ENCODE assay signal across 25 cellular contexts in genomic region chr12:58174316-58174715, GRCh38.
DNase-seq lines count a peak whose midpoint lies in the region; ATAC-seq and TF ChIP-seq lines count a peak whose summit lies in the region.
"Had no signal": no experiment of that assay in that cellular context is flagged by ENCODE, and none has a peak within 500 bp of the region (broad histone marks: within the 10 kb centered on the region; RNA-seq: fewer than 3 reads in every experiment).

No MANE protein-coding gene starts in this region.

- no peaks in the 10 kb centered on the region for H3K4me1 ChIP-seq in GM23248 (ENCODE audit: insufficient read depth)
- H3K4me1 ChIP-seq: SJSA1 had no signal

- H2AFZ ChIP-seq in GM23248, result peak overlapping the region; percentile 50
- H2AFZ ChIP-seq in neural cell (ENCODE audit: low read depth, low read length), result no peak overlapping the region
- H2AFZ ChIP-seq: PC-9 had no signal

- H3K79me2 ChIP-seq in GM23248 (ENCODE audit: insufficient read depth) (no peaks in the 10 kb centered on the region), neural cell (replicated peaks; ENCODE audit: insufficient read depth, low read length) (no peaks in the 10 kb centered on the region)

- H3K4me2 ChIP-seq in GM23248 (ENCODE audit: unreplicated experiment), result no peak overlapping the region
- no peak overlapping the region for H3K4me2 ChIP-seq in neural cell (ENCODE audit: low read length)
- H3K4me2 ChIP-seq: PC-9 had no signal

- no peaks in the 10 kb centered on the region for H3K9me3 ChIP-seq in GM23248 (ENCODE audit: low read depth)
- H3K9me3 ChIP-seq in neural cell (ENCODE audit: low read length), result no peaks in the 10 kb centered on the region
- H3K9me3 ChIP-seq: SJSA1 had no signal

- no peak overlapping the region for H3K27ac Mint-ChIP-seq in activated CD8-positive, alpha-beta T cell treated with anti-CD3 and anti-CD28 coated beads for 36 hours

- no peaks in the 10 kb centered on the region for H3K9me3 Mint-ChIP-seq in activated CD8-positive, alpha-beta T cell treated with anti-CD3 and anti-CD28 coated beads for 36 hours

- H3F3A ChIP-seq in GM23248 (ENCODE audit: insufficient read depth) (no peaks in the 10 kb centered on the region), neural cell (ENCODE audit: insufficient read depth, low read length, poor library complexity, severe bottlenecking) (no peaks in the 10 kb centered on the region)

- H3K36me3 Mint-ChIP-seq in activated CD8-positive, alpha-beta T cell treated with anti-CD3 and anti-CD28 coated beads for 36 hours (ENCODE audit: low read depth), result no peaks in the 10 kb centered on the region

- H3K4me3 Mint-ChIP-seq in activated CD8-positive, alpha-beta T cell treated with anti-CD3 and anti-CD28 coated beads for 36 hours, result no peak overlapping the region

- H3K36me3 ChIP-seq in GM23248 (ENCODE audit: low read depth), result no peaks in the 10 kb centered on the region
- H3K36me3 ChIP-seq in neural cell (ENCODE audit: insufficient read depth, low read length), result no peaks in the 10 kb centered on the region
- H3K36me3 ChIP-seq: SJSA1 had no signal

- TF ChIP-seq EP300 in neural cell (conservative IDR thresholded peaks at IDR 0.05; ENCODE audit: poor library complexity, severe bottlenecking), result no peak

- no peaks in the 10 kb centered on the region for H3K27me3 ChIP-seq in GM23248 (replicated peaks; ENCODE audit: insufficient read depth)
- no peaks in the 10 kb centered on the region for H3K27me3 ChIP-seq in neural cell (ENCODE audit: insufficient read depth, low read depth, low read length)
- H3K27me3 ChIP-seq: SJSA1 had no signal

- intact Hi-C loops in activated CD8-positive, alpha-beta T cell treated with anti-CD3 and anti-CD28 coated beads for 36 hours (cut with micrococcal nuclease), result no loop called here

- no peak for ATAC-seq in activated CD8-positive, alpha-beta T cell treated with anti-CD3 and anti-CD28 coated beads for 36 hours
- ATAC-seq: HepG2 had no signal

- H3K4me3 ChIP-seq in GM23248 (no peak overlapping the region), cardiac fibroblast (replicated peaks in 1 of 2; ENCODE audit: low read depth in 2 of 2, low read length in 2 of 2) (no peak overlapping the region), neural cell (ENCODE audit: low read length) (no peak overlapping the region)
- H3K4me3 ChIP-seq: PC-9, SJSA1 had no signal

- peaks cover 21% of the 10 kb centered on the region for H3K27me3 Mint-ChIP-seq in activated CD8-positive, alpha-beta T cell treated with anti-CD3 and anti-CD28 coated beads for 36 hours

- WGBS in GM23248 (ENCODE audit: low coverage in 1 of 2, low lambda C conversion rate in 2 of 2, missing lambda C conversion rate in 2 of 2), 2 experiments, result 16 to 18% methylated on average over 2 of the region's 2 CpGs

- TF ChIP-seq CTCF in cardiac fibroblast (IDR thresholded peaks at IDR 0.05; ENCODE audit: low read depth, low read length) (no peak), neural cell (IDR thresholded peaks at IDR 0.05; ENCODE audit: poor library complexity, severe bottlenecking) (no peak), GM20000 (IDR thresholded peaks at IDR 0.05; ENCODE audit: extremely low read depth, missing control alignments) (no peak)
- no peak for TF ChIP-seq CTCF in activated CD8-positive, alpha-beta T cell treated with anti-CD3 and anti-CD28 coated beads for 36 hours (IDR thresholded peaks at IDR 0.05)

- H3K9ac ChIP-seq in GM23248, result no peak overlapping the region
- no peak overlapping the region for H3K9ac ChIP-seq in neural cell (ENCODE audit: low read length)

- DNase-seq in GM23248 (no peak), cardiac fibroblast (ENCODE audit: low read depth in 2 of 2) (peak; percentile 4 to 67), fibroblast of gingiva (ENCODE audit: low read depth) (peak; percentile 71), GM20000 (ENCODE audit: low spot score) (no peak), RKO (ENCODE audit: low spot score) (no peak)
- no peak for DNase-seq in activated CD8-positive, alpha-beta T cell treated with anti-CD3 and anti-CD28 coated beads for 36 hours
- DNase-seq: Calu3; DMS153; DND-41; Karpas-422; MV-4-11; NCI-H1105; NCI-H146; NCI-H1930; NCI-H2107; NCI-H446; NCI-H524 treated with DMSO at 0.1 percent for 48 hours; NCI-H774; NK-92 treated with Interleukin-12 subunit alpha and Interleukin-12 subunit beta, amount 100 ng/mL, for 24 hours; PC-9; Right ventricle myocardium superior; RPMI8226 had no signal

- POLR2A ChIA-PET in activated CD8-positive, alpha-beta T cell treated with anti-CD3 and anti-CD28 coated beads for 36 hours (lab: Charles Lee), result no interaction called here

- CTCF ChIA-PET in activated CD8-positive, alpha-beta T cell treated with anti-CD3 and anti-CD28 coated beads for 36 hours (lab: Charles Lee), result interaction anchor here (3.3 kb wide), 1 partner anchor 13 kb away, joined by 13 read pairs; no protein-coding TSS in a partner anchor

- no peak overlapping the region for H3K27ac ChIP-seq in GM23248
- H3K27ac ChIP-seq in neural cell (ENCODE audit: low read length), result no peak overlapping the region
- H3K27ac ChIP-seq: PC-9, SJSA1 had no signal

- TF ChIP-seq RAD21 in neural cell (conservative IDR thresholded peaks at IDR 0.05), result no peak

- no peaks in the 10 kb centered on the region for H3K4me1 Mint-ChIP-seq in activated CD8-positive, alpha-beta T cell treated with anti-CD3 and anti-CD28 coated beads for 36 hours (ENCODE audit: low read depth)

- H4K20me1 ChIP-seq in GM23248 (ENCODE audit: insufficient read depth) (no peaks in the 10 kb centered on the region), neural cell (ENCODE audit: insufficient read depth) (no peaks in the 10 kb centered on the region)

- in situ Hi-C loops in GM23248 (cut with MboI), result no loop called here

- no peaks in the 10 kb centered on the region for H3K9me2 ChIP-seq in GM23248 (ENCODE audit: insufficient read depth)
- no peaks in the 10 kb centered on the region for H3K9me2 ChIP-seq in neural cell (ENCODE audit: insufficient read depth, low read length)

TF ChIP-seq in neural cell, 6 proteins besides CTCF, POLR2A, EP300 and RAD21:
- peak; percentile 43 for TF ChIP-seq REST (IDR thresholded peaks at IDR 0.05; ENCODE audit: borderline replicate concordance)
- TF ChIP-seq POLR2AphosphoS5 (IDR thresholded peaks at IDR 0.05), result peak; percentile 35
- no peak for TF ChIP-seq MXI1 (conservative IDR thresholded peaks at IDR 0.05; ENCODE audit: poor library complexity, severe bottlenecking)
TF ChIP-seq in neural cell: peak in this region for 2.

Comparison
In these comparisons a context has a peak if more than half of its experiments do, and no peak if none do; other contexts are left out.
1. DNase-seq: peak in cardiac fibroblast (2 of 2) and fibroblast of gingiva (single experiment); none in GM23248 (single experiment), GM20000 (single experiment), activated CD8-positive, alpha-beta T cell treated with anti-CD3 and anti-CD28 coated beads for 36 hours (single experiment) and RKO (single experiment).